11 cellular contexts compared by ENCODE assay signal in genomic region chr6:149897855-149898744, GRCh38. TPM values are rescaled to one million over a fixed set of nuclear protein-coding genes. Genes with fewer than 3 reads are reported as not detected.
DNase-seq lines count a peak whose midpoint lies in the region; ATAC-seq, FAIRE-seq and TF ChIP-seq lines count a peak whose summit lies in the region.
"Had no signal": no experiment of that assay in that cellular context is flagged by ENCODE, and none has a peak within 500 bp of the region (broad histone marks: within the 10 kb centered on the region; RNA-seq: fewer than 3 reads in every experiment).

RAET1E (minus strand) TSS chr6:149898113; CDS start chr6:149890901, 7,212 bp downstream.

- H3K9me3 Mint-ChIP-seq in astrocyte (ENCODE audit: unreplicated experiment): no peaks in the 10 kb centered on the region
- no peaks in the 10 kb centered on the region for H3K9me3 Mint-ChIP-seq in CD8-positive, alpha-beta T cell
- H3K9me3 Mint-ChIP-seq: CD14-positive monocyte had no signal

- FAIRE-seq in astrocyte (lab: Jason Lieb, UNC): no peak

- H3K4me1 Mint-ChIP-seq in astrocyte (ENCODE audit: low read depth, unreplicated experiment): peaks cover 9% of the 10 kb centered on the region
- H3K4me1 Mint-ChIP-seq in CD8-positive, alpha-beta T cell (ENCODE audit: low read depth): peaks cover 12% of the 10 kb centered on the region

- H3K79me2 ChIP-seq in astrocyte (ENCODE audit: insufficient read depth, low read length): no peaks in the 10 kb centered on the region

- peak within 1 kb of the TSS; percentile 44 for H2AFZ ChIP-seq in astrocyte (ENCODE audit: low read depth, low read length)

- H3K4me3 Mint-ChIP-seq in astrocyte (ENCODE audit: unreplicated experiment): no peak within 1 kb of the TSS
- no peak within 1 kb of the TSS for H3K4me3 Mint-ChIP-seq in CD8-positive, alpha-beta T cell

- H3K4me2 ChIP-seq in astrocyte (ENCODE audit: low read length): peak within 1 kb of the TSS; percentile 73

- TF ChIP-seq POLR2A in GM18505 (IDR thresholded peaks at IDR 0.05; ENCODE audit: borderline replicate concordance, extremely low read depth, insufficient read depth, insufficient read length): no peak

- peaks cover 63% of the 10 kb centered on the region for H3K27me3 Mint-ChIP-seq in astrocyte (ENCODE audit: low read depth, unreplicated experiment)
- peaks cover 2% of the 10 kb centered on the region for H3K27me3 Mint-ChIP-seq in CD8-positive, alpha-beta T cell (ENCODE audit: low read depth)

- no peaks in the 10 kb centered on the region for H4K20me1 ChIP-seq in astrocyte (ENCODE audit: insufficient read depth, low read length)

- intact Hi-C loops in upper lobe of right lung (cut with DNase I): no loop called here
- intact Hi-C loops in CD8-positive, alpha-beta T cell (cut with DNase I, micrococcal nuclease): no loop called here

- H3K27me3 ChIP-seq in astrocyte (ENCODE audit: insufficient read depth, low read length) (no peaks in the 10 kb centered on the region), liver (ENCODE audit: control insufficient read depth in 4 of 4, insufficient read depth in 4 of 4, low read length in 3 of 4) (no peaks in the 10 kb centered on the region), upper lobe of right lung (no peaks in the 10 kb centered on the region)
- H3K27me3 ChIP-seq in CD8-positive, alpha-beta T cell (ENCODE audit: insufficient read depth, low read length): no peaks in the 10 kb centered on the region

- WGBS in liver: 78% methylated on average over 17 of the region's 17 CpGs

- no peaks in the 10 kb centered on the region for H3K36me3 Mint-ChIP-seq in astrocyte (ENCODE audit: low read depth, unreplicated experiment)
- no peaks in the 10 kb centered on the region for H3K36me3 Mint-ChIP-seq in CD8-positive, alpha-beta T cell
- H3K36me3 Mint-ChIP-seq: CD14-positive monocyte had no signal

- no peaks in the 10 kb centered on the region for H3K9me3 ChIP-seq in astrocyte (ENCODE audit: insufficient read depth, low read depth, low read length)
- H3K9me3 ChIP-seq in liver (ENCODE audit: control insufficient read depth in 4 of 4, low read length in 3 of 4): no peaks in the 10 kb centered on the region
- H3K9me3 ChIP-seq in upper lobe of right lung: no peaks in the 10 kb centered on the region
- H3K9me3 ChIP-seq in CD8-positive, alpha-beta T cell (ENCODE audit: low read length): no peaks in the 10 kb centered on the region

- peaks cover 26% of the 10 kb centered on the region for H3K4me1 ChIP-seq in astrocyte (ENCODE audit: insufficient read depth, low read length)
- peaks cover 3 to 11% (median 7%) of the 10 kb centered on the region in 4 donors for H3K4me1 ChIP-seq in liver (ENCODE audit: control insufficient read depth in 4 of 4, insufficient read depth in 4 of 4, low read length in 3 of 4)
- peaks cover 30% of the 10 kb centered on the region for H3K4me1 ChIP-seq in upper lobe of right lung
- peaks cover 13% of the 10 kb centered on the region for H3K4me1 ChIP-seq in CD8-positive, alpha-beta T cell (ENCODE audit: insufficient read depth, low read length)

- POLR2A ChIA-PET in CD8-positive, alpha-beta T cell (lab: Charles Lee): interaction anchor here (0.5 kb wide), 1 partner anchor 897 kb away, joined by 3 read pairs; no protein-coding TSS in a partner anchor

- TF ChIP-seq CTCF in astrocyte (IDR thresholded peaks at IDR 0.05; ENCODE audit: insufficient read depth, low read depth, low read length) (no peak), liver (IDR thresholded peaks at IDR 0.05; ENCODE audit: low read depth, low read length, missing input control) (no peak), upper lobe of right lung (IDR thresholded peaks at IDR 0.05) (no peak)
- no peak for TF ChIP-seq CTCF in CD8-positive, alpha-beta T cell (IDR thresholded peaks at IDR 0.05)

- H3K36me3 ChIP-seq in astrocyte (ENCODE audit: insufficient read depth, low read length) (no peaks in the 10 kb centered on the region), liver (ENCODE audit: control insufficient read depth in 4 of 4, insufficient read depth in 3 of 4, low read depth in 1 of 4, low read length in 3 of 4) (no peaks in the 10 kb centered on the region), upper lobe of right lung (no peaks in the 10 kb centered on the region)
- H3K36me3 ChIP-seq in CD8-positive, alpha-beta T cell (ENCODE audit: insufficient read depth, low read length): no peaks in the 10 kb centered on the region

- ATAC-seq in upper lobe of right lung: peak; percentile 27
- no peak for ATAC-seq in GM18505 (IDR thresholded peaks at IDR 0.05; ENCODE audit: unreplicated experiment)
- no peak for ATAC-seq in CD8-positive, alpha-beta T cell

- no peak within 1 kb of the TSS for H3K27ac Mint-ChIP-seq in astrocyte (ENCODE audit: unreplicated experiment)
- H3K27ac Mint-ChIP-seq in CD8-positive, alpha-beta T cell: no peak within 1 kb of the TSS

- no peak for TF ChIP-seq RAD21 in liver (IDR thresholded peaks at IDR 0.05)

- H3K4me3 ChIP-seq in astrocyte (ENCODE audit: insufficient read depth, low read depth, low read length): peak within 1 kb of the TSS; percentile 11
- peak within 1 kb of the TSS in 2 of 3 donors; percentile 32 to 55 for H3K4me3 ChIP-seq in liver (ENCODE audit: low read depth in 1 of 3, low read length in 3 of 3)
- H3K4me3 ChIP-seq in upper lobe of right lung: peak within 1 kb of the TSS; percentile 11
- H3K4me3 ChIP-seq in CD8-positive, alpha-beta T cell (ENCODE audit: low read depth, low read length): no peak within 1 kb of the TSS
- H3K4me3 ChIP-seq: SK-N-MC had no signal

- H3K9ac ChIP-seq in astrocyte (ENCODE audit: low read length) (peak within 1 kb of the TSS; percentile 48), liver (ENCODE audit: low read depth in 1 of 2, low read length in 2 of 2) (peak within 1 kb of the TSS in 1 of 2 donors; percentile 5)

- peak; percentile 38 for DNase-seq in activated CD8-positive, alpha-beta memory T cell treated with anti-CD3 and anti-CD28 coated beads for 24 hours
- no peak for DNase-seq in activated CD8-positive, alpha-beta memory T cell treated with anti-CD3 and anti-CD28 coated beads, Interleukin-2, amount 50 U/mL, for 4 hours
- DNase-seq in astrocyte (ENCODE audit: low read depth): no peak
- peak; percentile 40 for DNase-seq in upper lobe of right lung
- DNase-seq in NCI-H446 (lab: John Stamatoyannopoulos, UW): no peak
- DNase-seq in CD8-positive, alpha-beta T cell: no peak

- peak within 1 kb of the TSS; percentile 10 for H3K27ac ChIP-seq in astrocyte (ENCODE audit: low read depth, low read length)
- H3K27ac ChIP-seq in liver (ENCODE audit: low read depth in 1 of 2, low read length in 2 of 2): peak within 1 kb of the TSS; percentile 46 to 83
- peak within 1 kb of the TSS; percentile 72 for H3K27ac ChIP-seq in upper lobe of right lung
- no peak within 1 kb of the TSS for H3K27ac ChIP-seq in CD8-positive, alpha-beta T cell (ENCODE audit: low read depth, low read length)
- H3K27ac ChIP-seq: SK-N-MC had no signal

- CTCF ChIA-PET in CD8-positive, alpha-beta T cell (lab: Charles Lee): no interaction called here

TF ChIP-seq in liver, 16 proteins besides CTCF, POLR2A, EP300 and RAD21 (continues in another document):
- TF ChIP-seq JUND (IDR thresholded peaks at IDR 0.05): no peak
- no peak for TF ChIP-seq TAF1 (conservative IDR thresholded peaks at IDR 0.05)
- TF ChIP-seq FOXA2 (IDR thresholded peaks at IDR 0.05): no peak
- TF ChIP-seq SP1 (IDR thresholded peaks at IDR 0.05): no peak
- no peak for TF ChIP-seq NR2F2 (IDR thresholded peaks at IDR 0.05)
- no peak for TF ChIP-seq ZBTB33 (IDR thresholded peaks at IDR 0.05)
- TF ChIP-seq HNF4G (IDR thresholded peaks at IDR 0.05): no peak
- no peak for TF ChIP-seq REST (IDR thresholded peaks at IDR 0.05)
- TF ChIP-seq MAX (IDR thresholded peaks at IDR 0.05): no peak

RNA-seq across cellular contexts. Expression of gene RAET1E, which starts in this region (rescaled TPM):
- total RNA-seq in astrocyte (not detected in 2 replicates), liver (not detected), upper lobe of right lung (0.96 TPM)
- polyA plus RNA-seq in liver: not detected
- not detected for total RNA-seq in CD8-positive, alpha-beta T cell
- total RNA-seq: lung microvascular endothelial cell had no signal
- polyA plus RNA-seq: CD14-positive monocyte had no signal

Comparison
In these comparisons a context has a peak if more than half of its experiments do, and no peak if none do; other contexts are left out.
1. Peak in DNase-seq, ATAC-seq, H3K4me3 ChIP-seq and H3K27ac ChIP-seq in upper lobe of right lung; RNA of the gene not detected or under 1 TPM.